In genomic region chr17:46930083-46930482, GRCh38 we compare ENCODE assay signal across 1 cellular context.
TF ChIP-seq lines count a peak whose summit lies in the region.

No MANE protein-coding gene starts in this region.

TF ChIP-seq in endothelial cell of umbilical vein, 7 proteins besides CTCF, POLR2A, EP300 and RAD21 (continued from another document):
- no peak for TF ChIP-seq MAX (IDR thresholded peaks at IDR 0.05; ENCODE audit: insufficient read depth, insufficient read length)
- no peak for TF ChIP-seq GATA2 (IDR thresholded peaks at IDR 0.05; ENCODE audit: insufficient read depth, insufficient read length, low read depth, low read length)
- no peak for TF ChIP-seq JUN (IDR thresholded peaks at IDR 0.05; ENCODE audit: borderline replicate concordance, insufficient read depth, insufficient read length, low read depth)
- no peak for TF ChIP-seq POLR2AphosphoS5 (IDR thresholded peaks at IDR 0.05; ENCODE audit: insufficient read depth, low read depth, low read length)
